In genomic region chr9:127580371-127580770, GRCh38 we compare ENCODE assay signal across 19 cellular contexts. TPM values are rescaled to one million over a fixed set of nuclear protein-coding genes. Genes with fewer than 3 reads are reported as not detected.
A peak's percentile ranks its signal among the peaks of the same experiment; 100 is the strongest.
DNase-seq lines count a peak whose midpoint lies in the region; ATAC-seq and TF ChIP-seq lines count a peak whose summit lies in the region.
"Had no signal": no experiment of that assay in that cellular context is flagged by ENCODE, and none has a peak within 500 bp of the region (broad histone marks: within the 10 kb centered on the region; RNA-seq: fewer than 3 reads in every experiment).

No MANE protein-coding gene starts in this region.

- RAD21 ChIA-PET in HCT116 (lab: Charles Lee; ENCODE audit: low non-redundant PET in 1 of 2, low total read pairs in 2 of 2, uncharacterized antibody in 2 of 2, unreplicated experiment in 2 of 2): no interaction called here

- peak overlapping the region in 3 of 5 experiments; percentile 58 to 85 (median 61) for H3K27ac Mint-ChIP-seq in brain
- H3K27ac Mint-ChIP-seq: memory B cell had no signal

- H3K4me1 ChIP-seq in BLaER1 treated with 17β-estradiol and CSF1 and Interleukin-3, amounts not matched to agents 10 nM and 100 nM: peaks cover 40 to 92% (median 67%) of the 10 kb centered on the region in 10 experiments
- H3K4me1 ChIP-seq in HCT116 (ENCODE audit: control insufficient read depth in 1 of 2, insufficient read depth in 2 of 2, low read length in 2 of 2): peaks cover 33 to 57% of the 10 kb centered on the region in 2 experiments

- H3K79me2 ChIP-seq in HCT116 (ENCODE audit: insufficient read depth, low read length): no peaks in the 10 kb centered on the region

- no peaks in the 10 kb centered on the region for H3K36me3 Mint-ChIP-seq in brain
- H3K36me3 Mint-ChIP-seq: CD4-positive, alpha-beta memory T cell; memory B cell had no signal

- H3K36me3 ChIP-seq in BLaER1 treated with 17β-estradiol and CSF1 and Interleukin-3, amounts not matched to agents 10 nM and 100 nM: peaks cover 0 to 9% (median 0%) of the 10 kb centered on the region in 11 experiments; a peak in 1 of 22 replicates
- H3K36me3 ChIP-seq in HCT116 (ENCODE audit: control insufficient read depth in 1 of 2, insufficient read depth in 2 of 2, low read length in 2 of 2): no peaks in the 10 kb centered on the region
- H3K36me3 ChIP-seq: colonic mucosa, right atrium auricular region, suprapubic skin had no signal

- TF ChIP-seq RAD21 in HCT116 (IDR thresholded peaks at IDR 0.05; ENCODE audit: low read depth): no peak

- TF ChIP-seq CTCF in HCT116 (IDR thresholded peaks at IDR 0.05 in 2 of 3, conservative IDR thresholded peaks at IDR 0.05 in 1 of 3; ENCODE audit: borderline replicate concordance in 1 of 3, insufficient read depth in 1 of 3, low read depth in 2 of 3, low read length in 2 of 3) (no peak), brain (conservative IDR thresholded peaks at IDR 0.05) (no peak)

- peak overlapping the region in 1 of 5 experiments; percentile 43 for H3K4me3 Mint-ChIP-seq in brain
- H3K4me3 Mint-ChIP-seq: memory B cell had no signal

- H4K20me1 ChIP-seq in BLaER1 treated with 17β-estradiol and CSF1 and Interleukin-3, amounts not matched to agents 10 nM and 100 nM: no peaks in the 10 kb centered on the region
- no peaks in the 10 kb centered on the region for H4K20me1 ChIP-seq in HCT116 (ENCODE audit: insufficient read depth)

- no TSS peak for BruUV-seq in HCT116 (replicated peaks; lab: Mats Ljungman, UMichigan)

- H3K4me1 Mint-ChIP-seq in brain: peaks cover 35% of the 10 kb centered on the region

- peak overlapping the region in 4 of 10 experiments; percentile 50 to 67 (median 59); a peak in 9 of 20 replicates for H3K4me3 ChIP-seq in BLaER1 treated with 17β-estradiol and CSF1 and Interleukin-3, amounts not matched to agents 10 nM and 100 nM
- H3K4me3 ChIP-seq in HCT116 (replicated peaks in 1 of 2; ENCODE audit: low read depth in 1 of 2, low read length in 2 of 2): no peak overlapping the region
- H3K4me3 ChIP-seq in skin epidermis: no peak overlapping the region
- H3K4me3 ChIP-seq: colonic mucosa, right atrium auricular region, SK-N-MC had no signal

- intact Hi-C loops in HCT116 (cut with micrococcal nuclease): no loop called here

- no peak overlapping the region for H2AFZ ChIP-seq in HCT116 (ENCODE audit: low read depth, low read length, poor library complexity, severe bottlenecking)

- CTCF ChIA-PET in HCT116 (lab: Charles Lee): interaction anchor here (2.2 kb wide), 1 partner anchor 154 kb away, joined by 6 read pairs; the partner anchor contains the start of gene TOR2A

- POLR2A ChIA-PET in HCT116 (lab: Charles Lee): interaction anchor here (2.8 kb wide), 1 partner anchor 18 kb away, joined by 13 read pairs; no protein-coding TSS in a partner anchor

- H3K27me3 ChIP-seq in BLaER1 treated with 17β-estradiol and CSF1 and Interleukin-3, amounts not matched to agents 10 nM and 100 nM: no peaks in the 10 kb centered on the region
- no peaks in the 10 kb centered on the region for H3K27me3 ChIP-seq in HCT116 (ENCODE audit: insufficient read depth, low read length)
- H3K27me3 ChIP-seq: colonic mucosa, right atrium auricular region, suprapubic skin had no signal

- peak overlapping the region in 7 of 11 experiments; percentile 14 to 86 (median 79); a peak in 8 of 22 replicates for H3K9ac ChIP-seq in BLaER1 treated with 17β-estradiol and CSF1 and Interleukin-3, amounts not matched to agents 10 nM and 100 nM
- H3K9ac ChIP-seq in HCT116 (ENCODE audit: low read length): no peak overlapping the region

- ATAC-seq in HCT116 (no peak), GM21529 (IDR thresholded peaks at IDR 0.05; ENCODE audit: unreplicated experiment) (no peak)

- H3K4me2 ChIP-seq in BLaER1 treated with 17β-estradiol and CSF1 and Interleukin-3, amounts not matched to agents 10 nM and 100 nM: peak overlapping the region; percentile 57 to 99 (median 95); a peak in 21 of 22 replicates
- peak overlapping the region; percentile 77; the same call in 1 of the 2 replicates for H3K4me2 ChIP-seq in HCT116 (ENCODE audit: low read length)

- no peak for DNase-seq in HCT116 (ENCODE audit: low read depth, low spot score)
- DNase-seq in SKM-1 (lab: John Stamatoyannopoulos, UW; ENCODE audit: unreplicated experiment): no peak
- DNase-seq in RKO (ENCODE audit: low spot score): no peak
- DNase-seq: activated CD8-positive, alpha-beta memory T cell treated with anti-CD3 and anti-CD28 coated beads for 24 hours; activated gamma-delta T cell; CD4-positive, alpha-beta memory T cell; colonic mucosa; DND-41; glutamatergic neuron; NCI-H187; NCI-H510A had no signal

- H3K27me3 Mint-ChIP-seq in brain: peaks cover 5% of the 10 kb centered on the region
- H3K27me3 Mint-ChIP-seq: CD4-positive, alpha-beta memory T cell had no signal

- peaks cover 0 to 3% (median 0%) of the 10 kb centered on the region in 5 experiments for H3K9me3 Mint-ChIP-seq in brain
- H3K9me3 Mint-ChIP-seq: CD4-positive, alpha-beta memory T cell; memory B cell had no signal

- peaks cover 0 to 14% (median 0%) of the 10 kb centered on the region in 11 experiments; a peak in 4 of 22 replicates for H3K9me3 ChIP-seq in BLaER1 treated with 17β-estradiol and CSF1 and Interleukin-3, amounts not matched to agents 10 nM and 100 nM (replicated peaks in 1 of 11)
- 0 out of 4 replicates have a peak, but pooled peaks cover 0 to 4% of the 10 kb centered on the region in 2 experiments for H3K9me3 ChIP-seq in HCT116 (ENCODE audit: control insufficient read depth in 1 of 2, insufficient read depth in 1 of 2, low read depth in 1 of 2, low read length in 2 of 2)
- H3K9me3 ChIP-seq: colonic mucosa, right atrium auricular region, suprapubic skin had no signal

- TF ChIP-seq POLR2A in HCT116 (IDR thresholded peaks at IDR 0.05; ENCODE audit: borderline replicate concordance, extremely low read depth, insufficient read depth, insufficient read length): no peak

- H3K27ac ChIP-seq in BLaER1 treated with 17β-estradiol and CSF1 and Interleukin-3, amounts not matched to agents 10 nM and 100 nM: peak overlapping the region in 7 of 11 experiments; percentile 5 to 93 (median 87); a peak in 10 of 22 replicates
- H3K27ac ChIP-seq in HCT116 (ENCODE audit: low read depth, low read length) (peak overlapping the region; percentile 82; the same call in 1 of the 2 replicates), skin epidermis (peak overlapping the region in 12 of 21 experiments; percentile 7 to 95 (median 88))
- H3K27ac ChIP-seq: SK-N-MC had no signal

- H3K9me2 ChIP-seq in HCT116 (ENCODE audit: insufficient read depth): no peaks in the 10 kb centered on the region

TF ChIP-seq in HCT116, 20 proteins besides CTCF, POLR2A, EP300 and RAD21:
- TF ChIP-seq SP1 (IDR thresholded peaks at IDR 0.05; ENCODE audit: low read depth) (no peak), JUND (IDR thresholded peaks at IDR 0.05) (no peak), SRF (IDR thresholded peaks at IDR 0.05; ENCODE audit: low read depth) (no peak), MAX (IDR thresholded peaks at IDR 0.05) (no peak), EZH2phosphoT487 (IDR thresholded peaks at IDR 0.05; ENCODE audit: borderline replicate concordance) (no peak), POLR2AphosphoS5 (IDR thresholded peaks at IDR 0.05; ENCODE audit: low read depth, low read length) (no peak), YY1 (IDR thresholded peaks at IDR 0.05; ENCODE audit: extremely low read depth, insufficient replicate concordance, low read depth, low read length) (no peak), ELF1 (IDR thresholded peaks at IDR 0.05; ENCODE audit: borderline replicate concordance, low read depth) (no peak), FOSL1 (IDR thresholded peaks at IDR 0.05; ENCODE audit: low read depth) (no peak), ZFX (IDR thresholded peaks at IDR 0.05) (no peak), ATF3 (IDR thresholded peaks at IDR 0.05) (no peak), SIN3A (IDR thresholded peaks at IDR 0.05; ENCODE audit: low read depth) (no peak)

RNA-seq across cellular contexts. Expression of gene STXBP1, which starts 31.7 kb away (rescaled TPM):
- 40.6 TPM for total RNA-seq in HCT116 (2021; ENCODE audit: unreplicated experiment)
- polyA plus RNA-seq in HCT116 (2012): 31.8 and 33.3 TPM in 2 replicates
- polyA plus RNA-seq in brain (ENCODE audit: insufficient read depth, low read depth, low replicate concordance): 298 TPM
